ENCODE assay signal across 15 cellular contexts in the genomic region with DNA sequence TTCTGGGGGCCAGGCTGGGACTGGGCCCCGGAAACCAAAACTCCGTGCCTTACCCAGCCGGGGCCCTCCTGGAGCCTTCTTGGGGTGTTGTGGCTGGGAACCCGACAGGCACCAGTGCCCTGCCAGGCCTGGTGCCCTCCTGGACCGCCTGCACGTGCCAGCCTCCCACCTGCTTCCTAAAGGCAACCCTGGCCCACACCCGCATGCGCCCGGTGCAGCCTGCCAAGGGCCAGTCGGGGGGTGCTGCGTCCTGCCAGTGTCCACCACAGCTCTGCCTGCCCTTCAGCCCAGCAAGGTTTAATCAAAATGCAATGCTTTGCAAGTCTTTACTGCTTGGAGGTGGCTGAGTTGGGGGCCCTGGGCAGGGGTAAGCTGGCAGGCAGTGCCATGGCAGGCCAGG. TPM values are rescaled to one million over a fixed set of nuclear protein-coding genes. Genes with fewer than 3 reads are reported as not detected.
DNase-seq lines count a peak whose midpoint lies in the region; ATAC-seq and TF ChIP-seq lines count a peak whose summit lies in the region.
"Had no signal": no experiment of that assay in that cellular context is flagged by ENCODE, and none has a peak within 500 bp of the region (broad histone marks: within the 10 kb centered on the region; RNA-seq: fewer than 3 reads in every experiment).

No MANE protein-coding gene starts in this region.

- no peak for DNase-seq in right atrium auricular region (ENCODE audit: low spot score)
- no peak for DNase-seq in Right ventricle myocardium inferior (ENCODE audit: missing footprints)
- no peak for DNase-seq in mesenchymal stem cell
- DNase-seq in C1 segment of cervical spinal cord (lab: John Stamatoyannopoulos, UW), result no peak
- DNase-seq in nephron progenitor cell, result no peak
- DNase-seq: ACHN; BE2C; CD4-positive, alpha-beta memory T cell; DMS153; DMS79; GDM1; HCEC 1CT had no signal

- H3K79me1 ChIP-seq in mesenchymal stem cell (replicated peaks; ENCODE audit: low read length, poor library complexity, severe bottlenecking), result peaks cover 15% of the 10 kb centered on the region

- no peaks in the 10 kb centered on the region for H3K9me3 ChIP-seq in right atrium auricular region
- no peaks in the 10 kb centered on the region for H3K9me3 ChIP-seq in mesenchymal stem cell (ENCODE audit: control insufficient read depth, low read length)
- no peaks in the 10 kb centered on the region for H3K9me3 ChIP-seq in skeletal muscle tissue (ENCODE audit: control insufficient read depth in 3 of 3, low read length in 3 of 3)
- H3K9me3 ChIP-seq: BE2C had no signal

- H2BK120ac ChIP-seq in mesenchymal stem cell (ENCODE audit: low read depth, low read length), result no peak overlapping the region

- H3K27me3 Mint-ChIP-seq in nephron progenitor cell (ENCODE audit: low read depth, poor library complexity), result peaks cover 2% of the 10 kb centered on the region
- H3K27me3 Mint-ChIP-seq: CD4-positive, alpha-beta memory T cell had no signal

- H3K4me1 ChIP-seq in right atrium auricular region (peaks cover 3 to 51% of the 10 kb centered on the region in 2 donors), mesenchymal stem cell (ENCODE audit: control insufficient read depth, insufficient read depth, low read depth, low read length) (peaks cover 25% of the 10 kb centered on the region), skeletal muscle tissue (ENCODE audit: control insufficient read depth in 3 of 3, insufficient read depth in 3 of 3, low read length in 3 of 3) (peaks cover 38 to 58% (median 53%) of the 10 kb centered on the region in 3 donors)
- H3K4me1 ChIP-seq: BE2C had no signal

- H3K9me3 Mint-ChIP-seq in nephron progenitor cell, result no peaks in the 10 kb centered on the region
- H3K9me3 Mint-ChIP-seq: CD14-positive monocyte; CD4-positive, alpha-beta memory T cell; GM23338 had no signal

- TF ChIP-seq CTCF in right atrium auricular region (IDR thresholded peaks at IDR 0.05) (no peak), nephron progenitor cell (IDR thresholded peaks at IDR 0.05) (no peak)

- WGBS in mesenchymal stem cell, result 95% methylated on average over 11 of the region's 11 CpGs

- ATAC-seq in Right ventricle myocardium inferior, result no peak
- ATAC-seq: GM23338 had no signal

- H3K27me3 ChIP-seq in right atrium auricular region, result no peaks in the 10 kb centered on the region
- no peaks in the 10 kb centered on the region for H3K27me3 ChIP-seq in mesenchymal stem cell (ENCODE audit: control insufficient read depth in 1 of 2, insufficient read depth in 1 of 2, low read length in 2 of 2)
- no peaks in the 10 kb centered on the region for H3K27me3 ChIP-seq in skeletal muscle tissue (ENCODE audit: control insufficient read depth in 3 of 3, insufficient read depth in 3 of 3, low read length in 3 of 3)
- H3K27me3 ChIP-seq: BE2C had no signal

- H3K4me2 ChIP-seq in mesenchymal stem cell (ENCODE audit: low read length, poor library complexity, severe bottlenecking), result no peak overlapping the region
- H3K4me2 ChIP-seq: GM23338 had no signal

- H2BK12ac ChIP-seq in mesenchymal stem cell (ENCODE audit: low read length in 2 of 2), result no peak overlapping the region

- no peak overlapping the region for H3K23ac ChIP-seq in mesenchymal stem cell (ENCODE audit: low read length in 2 of 2)

- H3K14ac ChIP-seq in mesenchymal stem cell (ENCODE audit: low read length in 2 of 2), result no peak overlapping the region

- H3K4me3 ChIP-seq in right atrium auricular region (no peak overlapping the region), mesenchymal stem cell (ENCODE audit: insufficient read depth in 1 of 2, low read depth in 1 of 2, low read length in 2 of 2) (no peak overlapping the region), skeletal muscle tissue (ENCODE audit: low read length in 3 of 3) (no peak overlapping the region)
- H3K4me3 ChIP-seq: GM23338 had no signal

- H2AFZ ChIP-seq in mesenchymal stem cell (ENCODE audit: low read depth, low read length), result no peak overlapping the region
- H2AFZ ChIP-seq: GM23338 had no signal

- peaks cover 10% of the 10 kb centered on the region for H3K4me1 Mint-ChIP-seq in nephron progenitor cell

- no peak overlapping the region for H3K27ac Mint-ChIP-seq in nephron progenitor cell
- H3K27ac Mint-ChIP-seq: CD14-positive monocyte; CD4-positive, alpha-beta memory T cell; GM23338 had no signal

- H3K27ac ChIP-seq in right atrium auricular region (peak overlapping the region; percentile 58 to 81), mesenchymal stem cell (ENCODE audit: low read length, poor library complexity, severe bottlenecking) (no peak overlapping the region), skeletal muscle tissue (ENCODE audit: low read depth, low read length) (peak overlapping the region; percentile 60)

- H3K4me3 Mint-ChIP-seq in nephron progenitor cell, result no peak overlapping the region
- H3K4me3 Mint-ChIP-seq: CD14-positive monocyte; CD4-positive, alpha-beta memory T cell; GM23338 had no signal

- no peak overlapping the region for H3K18ac ChIP-seq in mesenchymal stem cell (ENCODE audit: low read depth in 1 of 2, low read length in 2 of 2)

- no peak overlapping the region for H3K4ac ChIP-seq in mesenchymal stem cell (ENCODE audit: low read depth in 1 of 2, low read length in 2 of 2)

- intact Hi-C loops in Right ventricle myocardium inferior (cut with DNase I), result no loop called here

- no peak overlapping the region for H2BK15ac ChIP-seq in mesenchymal stem cell (ENCODE audit: low read depth, poor library complexity, severe bottlenecking)

- no peak overlapping the region for H4K8ac ChIP-seq in mesenchymal stem cell (ENCODE audit: low read length)

- no peak overlapping the region for H2BK5ac ChIP-seq in mesenchymal stem cell (ENCODE audit: low read depth, low read length, poor library complexity, severe bottlenecking)

- H3K36me3 Mint-ChIP-seq in nephron progenitor cell (ENCODE audit: low read depth), result peaks cover 14% of the 10 kb centered on the region

- peaks cover 30% of the 10 kb centered on the region for H3K36me3 ChIP-seq in right atrium auricular region
- H3K36me3 ChIP-seq in mesenchymal stem cell (ENCODE audit: control insufficient read depth in 1 of 2, insufficient read depth in 2 of 2, low read depth in 1 of 2, low read length in 2 of 2), result peaks cover 58 to 80% of the 10 kb centered on the region in 2 experiments
- peaks cover 16 to 22% (median 19%) of the 10 kb centered on the region in 3 donors for H3K36me3 ChIP-seq in skeletal muscle tissue (ENCODE audit: control insufficient read depth in 3 of 3, insufficient read depth in 3 of 3, low read length in 3 of 3)

- H3K9ac ChIP-seq in mesenchymal stem cell (ENCODE audit: low read length) (no peak overlapping the region), skeletal muscle tissue (ENCODE audit: low read depth in 1 of 3, low read length in 3 of 3) (peak overlapping the region; percentile 12 to 78 (median 14))

- H4K91ac ChIP-seq in mesenchymal stem cell (ENCODE audit: low read length), result peak overlapping the region; percentile 16

- H2AK5ac ChIP-seq in mesenchymal stem cell (ENCODE audit: low read length, severe bottlenecking), result no peak overlapping the region

RNA-seq across cellular contexts. Expression of gene ADSS1, which starts 5.2 kb away (rescaled TPM):
- total RNA-seq in right atrium auricular region (100 to 1,000 TPM; 113 to 158 TPM), Right ventricle myocardium inferior (191 TPM), skeletal muscle tissue (89.8 TPM)
- polyA plus RNA-seq in mesenchymal stem cell (2013, experiment 1 of 2), result 5.2 TPM
- polyA plus RNA-seq in mesenchymal stem cell (2013, experiment 2 of 2), result 4.8 TPM

RNA-seq across cellular contexts. Expression of gene INF2, which starts 29.5 kb away (rescaled TPM):
- 10 to 100 TPM; 21.9 to 43.5 TPM for total RNA-seq in right atrium auricular region
- 31.1 TPM for total RNA-seq in Right ventricle myocardium inferior
- polyA plus RNA-seq in mesenchymal stem cell (2013, experiment 1 of 2), result 59.1 TPM
- 55.9 TPM for polyA plus RNA-seq in mesenchymal stem cell (2013, experiment 2 of 2)
- total RNA-seq in skeletal muscle tissue, result 14.6 TPM

RNA-seq across cellular contexts. Expression of gene SIVA1, which starts 34.1 kb away (rescaled TPM):
- total RNA-seq in right atrium auricular region, result 100 to 1,000 TPM; 137 to 238 TPM
- 54.4 TPM for total RNA-seq in Right ventricle myocardium inferior
- 68.6 TPM for polyA plus RNA-seq in mesenchymal stem cell (2013, experiment 1 of 2)
- 73.5 TPM for polyA plus RNA-seq in mesenchymal stem cell (2013, experiment 2 of 2)
- 51.7 TPM for total RNA-seq in skeletal muscle tissue
